ENCODE assay signal across 8 cellular contexts in the genomic region with DNA sequence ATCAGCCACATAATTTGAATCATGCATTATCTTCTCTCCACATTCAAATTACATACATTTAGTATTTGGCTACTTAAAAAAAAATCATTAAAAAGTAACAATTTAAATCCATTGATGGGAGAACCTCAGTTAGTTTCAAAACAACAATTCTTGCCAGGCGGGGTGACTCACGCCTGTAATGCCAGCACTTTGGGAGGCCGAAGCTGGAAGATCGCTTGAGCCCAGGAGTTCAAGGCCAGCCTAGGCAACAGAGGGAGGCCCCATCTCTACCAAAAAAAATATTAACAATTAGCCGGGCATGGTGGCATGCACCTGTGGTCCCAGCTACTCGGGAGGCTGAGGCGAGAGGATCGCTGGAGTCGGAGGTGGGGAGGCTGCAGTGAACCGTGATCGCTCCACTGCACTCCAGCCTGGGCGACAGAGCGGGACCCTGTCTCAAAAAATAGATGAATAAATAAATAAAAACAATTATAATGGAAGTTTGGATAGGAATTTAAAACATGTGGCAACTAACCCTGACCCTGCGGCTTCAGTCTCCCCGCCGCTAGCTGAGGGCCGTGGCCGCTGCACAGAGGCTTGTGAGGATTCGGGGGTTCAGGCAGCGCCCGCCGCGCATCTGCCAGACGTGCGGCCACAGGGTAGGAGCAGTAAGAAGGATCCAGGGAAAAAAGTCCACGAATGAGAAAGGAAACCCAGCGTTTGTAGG. TPM values are rescaled to one million over a fixed set of nuclear protein-coding genes. Genes with fewer than 3 reads are reported as not detected.
A peak's percentile ranks its signal among the peaks of the same experiment; 100 is the strongest.
DNase-seq lines count a peak whose midpoint lies in the region; ATAC-seq and TF ChIP-seq lines count a peak whose summit lies in the region.

No MANE protein-coding gene starts in this region.

- no peaks in the 10 kb centered on the region for H3K27me3 ChIP-seq in adipocyte (replicated peaks; ENCODE audit: control insufficient read depth, insufficient read depth, low read length)
- no peaks in the 10 kb centered on the region for H3K27me3 ChIP-seq in layer of hippocampus (ENCODE audit: control insufficient read depth, insufficient read depth, low read length)
- no peaks in the 10 kb centered on the region for H3K27me3 ChIP-seq in tibial artery

- peaks cover 22% of the 10 kb centered on the region for H3K36me3 Mint-ChIP-seq in activated CD4-positive, alpha-beta T cell treated with anti-CD3 and anti-CD28 coated beads, Interleukin-2, amount 10 ng/mL, durations not matched to agents 24 days and 14 days (ENCODE audit: low read depth)

- H3K36me3 ChIP-seq in adipocyte (ENCODE audit: control insufficient read depth, insufficient read depth, low read length, severe bottlenecking) (no peaks in the 10 kb centered on the region), tibial artery (no peaks in the 10 kb centered on the region)

- H3K27me3 Mint-ChIP-seq in activated CD4-positive, alpha-beta T cell treated with anti-CD3 and anti-CD28 coated beads, Interleukin-2, amount 10 ng/mL, durations not matched to agents 24 days and 14 days, result no peaks in the 10 kb centered on the region

- H3K9ac ChIP-seq in adipocyte (ENCODE audit: low read length), result peak overlapping the region; percentile 95

- peak overlapping the region; percentile 93 for H3K4me3 Mint-ChIP-seq in activated CD4-positive, alpha-beta T cell treated with anti-CD3 and anti-CD28 coated beads, Interleukin-2, amount 10 ng/mL, durations not matched to agents 24 days and 14 days

- no peak for DNase-seq in activated CD4-positive, alpha-beta T cell treated with anti-CD3 and anti-CD28 coated beads, Interleukin-2, amount 10 ng/mL, durations not matched to agents 24 days and 14 days
- no peak for DNase-seq in activated CD4-positive, alpha-beta T cell treated with anti-CD3 and anti-CD28 coated beads, Interleukin-2, amount 50 U/mL, for 48 hours
- peak; percentile 41 for DNase-seq in adipocyte (ENCODE audit: low read depth)
- no peak for DNase-seq in tibial artery
- DNase-seq in NOMO-1 treated with dmso at 0.1 percent for 144 hours (lab: John Stamatoyannopoulos, UW; ENCODE audit: unreplicated experiment), result no peak
- no peak for DNase-seq in NCI-H2029 treated with DMSO at 0.1 percent for 48 hours (lab: John Stamatoyannopoulos, UW)

- H3K27ac ChIP-seq in layer of hippocampus (ENCODE audit: low read depth, low read length) (peak overlapping the region; percentile 92), tibial artery (peak overlapping the region; percentile 85 to 95)

- H3K4me3 ChIP-seq in adipocyte (ENCODE audit: low read length) (peak overlapping the region; percentile 99), tibial artery (peak overlapping the region; percentile 87 to 94)

- peaks cover 60% of the 10 kb centered on the region for H3K4me1 Mint-ChIP-seq in activated CD4-positive, alpha-beta T cell treated with anti-CD3 and anti-CD28 coated beads, Interleukin-2, amount 10 ng/mL, durations not matched to agents 24 days and 14 days

- H3K9me3 ChIP-seq in adipocyte (ENCODE audit: control insufficient read depth, low read length), result no peaks in the 10 kb centered on the region
- no peaks in the 10 kb centered on the region for H3K9me3 ChIP-seq in tibial artery

- H3K4me1 ChIP-seq in adipocyte (ENCODE audit: control insufficient read depth, insufficient read depth, low read length), result peaks cover 29% of the 10 kb centered on the region
- peaks cover 6 to 31% (median 20%) of the 10 kb centered on the region in 4 donors for H3K4me1 ChIP-seq in tibial artery

- intact Hi-C loops in activated CD4-positive, alpha-beta T cell treated with anti-CD3 and anti-CD28 coated beads, Interleukin-2, amount 10 ng/mL, durations not matched to agents 24 days and 14 days (cut with micrococcal nuclease), result loop anchor here (10.0 kb wide), 2 partner anchors 352 to 582 kb away; a partner anchor contains a TSS
- intact Hi-C loops in tibial artery (cut with DNase I; ENCODE audit: low total_unique reads), result no loop called here

- H3K9me3 Mint-ChIP-seq in activated CD4-positive, alpha-beta T cell treated with anti-CD3 and anti-CD28 coated beads, Interleukin-2, amount 10 ng/mL, durations not matched to agents 24 days and 14 days, result no peaks in the 10 kb centered on the region

- peak overlapping the region; percentile 96 for H3K27ac Mint-ChIP-seq in activated CD4-positive, alpha-beta T cell treated with anti-CD3 and anti-CD28 coated beads, Interleukin-2, amount 10 ng/mL, durations not matched to agents 24 days and 14 days

- no peak for ATAC-seq in HG03139 (IDR thresholded peaks at IDR 0.05; ENCODE audit: unreplicated experiment)

- no peak for TF ChIP-seq CTCF in tibial artery (IDR thresholded peaks at IDR 0.05)

RNA-seq across cellular contexts. Expression of a gene that starts 1.1 kb away (rescaled TPM):
- 24.7 and 25.9 TPM in 2 replicates for total RNA-seq in activated CD4-positive, alpha-beta T cell treated with anti-CD3 and anti-CD28 coated beads, Interleukin-2, amount 10 ng/mL, durations not matched to agents 24 days and 14 days
